In the genomic region with DNA sequence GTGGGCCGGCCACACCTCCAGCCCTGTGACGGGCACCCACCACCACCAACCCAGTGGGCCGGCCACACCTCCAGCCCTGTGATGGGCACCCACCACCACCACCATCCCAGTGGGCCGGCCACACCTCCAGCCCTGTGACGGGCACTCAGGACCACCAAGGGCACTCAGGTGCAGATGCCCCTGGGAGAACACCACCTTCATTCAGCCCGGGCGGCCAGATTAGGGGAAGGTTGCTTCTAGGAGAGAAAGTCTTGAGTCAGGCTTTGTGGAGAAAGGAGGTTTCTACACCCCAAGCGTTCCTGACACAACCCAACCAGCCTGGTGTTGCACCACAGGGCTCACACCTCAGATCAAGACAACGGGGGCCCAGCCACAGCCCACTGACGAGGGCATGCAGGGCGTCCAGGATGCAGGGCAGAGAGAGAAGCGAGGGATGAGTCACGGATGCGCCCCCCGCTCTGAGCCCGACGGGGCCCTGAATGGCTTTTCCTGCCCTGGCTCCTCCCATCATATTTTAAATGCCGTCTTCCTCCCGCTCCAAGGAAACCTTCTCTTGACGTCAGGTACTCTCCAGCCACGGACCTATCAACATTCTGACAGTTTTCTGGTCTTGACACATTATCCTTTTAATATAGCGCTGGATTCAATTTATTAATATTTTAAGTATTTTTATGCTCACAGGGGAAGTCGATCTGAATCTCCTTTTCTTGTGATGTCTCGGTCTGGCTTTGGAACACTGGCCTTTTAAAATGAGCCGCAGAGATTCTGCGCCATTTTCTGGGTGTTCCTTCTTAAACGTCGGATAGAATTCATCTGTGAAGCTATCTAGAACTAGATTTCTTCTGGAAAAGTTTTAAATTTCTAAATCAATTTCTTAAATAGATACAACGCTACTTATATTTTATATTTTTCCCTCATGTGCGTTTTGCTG, we compare ENCODE assay signal across 1 cellular context.
A peak's percentile ranks its signal among the peaks of the same experiment; 100 is the strongest.
TF ChIP-seq lines count a peak whose summit lies in the region.

No MANE protein-coding gene starts in this region.

TF ChIP-seq in K562, 482 proteins besides CTCF, POLR2A, EP300 and RAD21 (continued from another document and continues in another):
- TF ChIP-seq, protein P1, sequence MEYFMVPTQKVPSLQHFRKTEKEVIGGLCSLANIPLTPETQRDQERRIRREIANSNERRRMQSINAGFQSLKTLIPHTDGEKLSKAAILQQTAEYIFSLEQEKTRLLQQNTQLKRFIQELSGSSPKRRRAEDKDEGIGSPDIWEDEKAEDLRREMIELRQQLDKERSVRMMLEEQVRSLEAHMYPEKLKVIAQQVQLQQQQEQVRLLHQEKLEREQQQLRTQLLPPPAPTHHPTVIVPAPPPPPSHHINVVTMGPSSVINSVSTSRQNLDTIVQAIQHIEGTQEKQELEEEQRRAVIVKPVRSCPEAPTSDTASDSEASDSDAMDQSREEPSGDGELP (CRISPR knock-in tag; IDR thresholded peaks at IDR 0.05; ENCODE audit: borderline replicate concordance) = peak; percentile 58
- TF ChIP-seq, protein P2, sequence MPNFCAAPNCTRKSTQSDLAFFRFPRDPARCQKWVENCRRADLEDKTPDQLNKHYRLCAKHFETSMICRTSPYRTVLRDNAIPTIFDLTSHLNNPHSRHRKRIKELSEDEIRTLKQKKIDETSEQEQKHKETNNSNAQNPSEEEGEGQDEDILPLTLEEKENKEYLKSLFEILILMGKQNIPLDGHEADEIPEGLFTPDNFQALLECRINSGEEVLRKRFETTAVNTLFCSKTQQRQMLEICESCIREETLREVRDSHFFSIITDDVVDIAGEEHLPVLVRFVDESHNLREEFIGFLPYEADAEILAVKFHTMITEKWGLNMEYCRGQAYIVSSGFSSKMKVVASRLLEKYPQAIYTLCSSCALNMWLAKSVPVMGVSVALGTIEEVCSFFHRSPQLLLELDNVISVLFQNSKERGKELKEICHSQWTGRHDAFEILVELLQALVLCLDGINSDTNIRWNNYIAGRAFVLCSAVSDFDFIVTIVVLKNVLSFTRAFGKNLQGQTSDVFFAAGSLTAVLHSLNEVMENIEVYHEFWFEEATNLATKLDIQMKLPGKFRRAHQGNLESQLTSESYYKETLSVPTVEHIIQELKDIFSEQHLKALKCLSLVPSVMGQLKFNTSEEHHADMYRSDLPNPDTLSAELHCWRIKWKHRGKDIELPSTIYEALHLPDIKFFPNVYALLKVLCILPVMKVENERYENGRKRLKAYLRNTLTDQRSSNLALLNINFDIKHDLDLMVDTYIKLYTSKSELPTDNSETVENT (CRISPR knock-in tag; IDR thresholded peaks at IDR 0.05) = peak; percentile 78; the same call in 1 of the 2 replicates
- peak in 1 of 3 experiments; percentile 81 for TF ChIP-seq YY1 (IDR thresholded peaks at IDR 0.05; ENCODE audit: borderline replicate concordance in 1 of 3, control insufficient read depth in 1 of 3, extremely low read depth in 1 of 3, insufficient read depth in 3 of 3, insufficient read length in 1 of 3, insufficient replicate concordance in 2 of 3, low read depth in 1 of 3, low read length in 2 of 3)
- peak; percentile 59 for TF ChIP-seq GABPA (tag; conservative IDR thresholded peaks at IDR 0.05; ENCODE audit: low read depth)
- no peak for TF ChIP-seq PRMT5 (CRISPR knock-in tag; IDR thresholded peaks at IDR 0.05)
- TF ChIP-seq PKNOX1 (IDR thresholded peaks at IDR 0.05) = peak; percentile 98
- peak; percentile 98 for TF ChIP-seq SP1 (CRISPR knock-in tag; IDR thresholded peaks at IDR 0.05)
- no peak for TF ChIP-seq EZH2 (IDR thresholded peaks at IDR 0.05; ENCODE audit: borderline replicate concordance, low read depth, low read length)
- peak; percentile 80; the same call in 1 of the 2 replicates for TF ChIP-seq E2F4 (CRISPR knock-in tag; IDR thresholded peaks at IDR 0.05; ENCODE audit: low read depth)
- TF ChIP-seq, protein P3, sequence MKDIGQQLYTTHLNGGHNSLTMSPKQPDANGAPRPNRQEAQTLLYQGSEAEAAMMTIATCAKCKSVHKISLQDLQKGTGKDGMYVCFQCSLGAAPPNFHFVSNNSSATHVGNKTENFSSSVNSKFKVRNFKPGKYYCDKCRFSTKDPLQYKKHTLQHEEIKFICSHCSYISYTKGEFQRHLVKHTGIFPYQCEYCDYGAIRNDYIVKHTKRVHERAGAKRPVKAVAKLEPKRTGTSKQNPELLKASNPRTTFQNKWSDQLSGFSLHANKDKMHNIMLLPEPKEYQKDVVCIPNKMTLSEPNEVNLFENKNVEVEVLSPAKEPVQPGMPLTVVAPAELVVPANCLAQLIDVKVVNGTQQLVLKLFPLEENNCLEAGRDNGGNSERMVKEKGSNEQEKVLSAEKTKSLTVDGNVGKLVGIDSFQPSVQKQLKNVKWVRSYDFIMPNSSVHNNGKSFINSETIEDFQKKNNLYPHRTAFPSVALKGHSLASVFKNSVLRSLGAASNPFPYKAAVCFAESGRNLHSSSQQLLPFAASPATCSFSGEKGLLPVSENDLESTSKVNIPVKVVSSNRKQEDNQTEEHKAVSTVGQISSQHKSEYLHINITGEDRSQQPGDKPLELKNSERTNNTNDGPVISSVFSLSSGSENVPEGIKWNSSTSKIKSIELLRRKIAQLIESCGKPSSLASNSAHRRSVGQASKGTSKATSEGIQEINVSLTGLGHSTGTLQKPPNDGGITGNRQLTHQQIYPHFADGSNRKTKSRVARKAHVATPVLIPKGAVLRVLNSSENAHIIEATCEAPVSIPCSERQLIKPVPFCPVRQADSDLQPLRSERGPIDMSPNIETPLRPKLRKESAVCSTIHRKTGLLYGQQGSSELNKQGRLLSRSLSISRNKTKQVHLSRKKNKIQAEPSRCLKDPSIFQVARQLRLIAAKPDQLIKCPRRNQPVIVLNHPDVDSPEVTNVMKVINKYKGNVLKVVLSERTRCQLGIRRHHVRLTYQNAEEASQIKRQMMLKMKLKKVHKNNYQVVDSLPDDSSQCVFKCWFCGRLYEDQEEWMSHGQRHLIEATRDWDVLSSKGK (CRISPR knock-in tag; IDR thresholded peaks at IDR 0.05) = no peak
- TF ChIP-seq CEBPB (tag; IDR thresholded peaks at IDR 0.05) = peak; percentile 94
- TF ChIP-seq, protein P4, sequence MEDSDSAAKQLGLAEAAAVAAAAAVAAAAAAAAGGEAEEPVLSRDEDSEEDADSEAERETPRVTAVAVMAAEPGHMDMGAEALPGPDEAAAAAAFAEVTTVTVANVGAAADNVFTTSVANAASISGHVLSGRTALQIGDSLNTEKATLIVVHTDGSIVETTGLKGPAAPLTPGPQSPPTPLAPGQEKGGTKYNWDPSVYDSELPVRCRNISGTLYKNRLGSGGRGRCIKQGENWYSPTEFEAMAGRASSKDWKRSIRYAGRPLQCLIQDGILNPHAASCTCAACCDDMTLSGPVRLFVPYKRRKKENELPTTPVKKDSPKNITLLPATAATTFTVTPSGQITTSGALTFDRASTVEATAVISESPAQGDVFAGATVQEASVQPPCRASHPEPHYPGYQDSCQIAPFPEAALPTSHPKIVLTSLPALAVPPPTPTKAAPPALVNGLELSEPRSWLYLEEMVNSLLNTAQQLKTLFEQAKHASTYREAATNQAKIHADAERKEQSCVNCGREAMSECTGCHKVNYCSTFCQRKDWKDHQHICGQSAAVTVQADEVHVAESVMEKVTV (CRISPR knock-in tag; IDR thresholded peaks at IDR 0.05) = no peak
- TF ChIP-seq CREB1 (IDR thresholded peaks at IDR 0.05) = no peak; the same call in 1 of the 2 replicates
- peak; percentile 87 for TF ChIP-seq CREB1 (CRISPR knock-in tag; IDR thresholded peaks at IDR 0.05)
- peak; percentile 94; the same call in 1 of the 2 replicates for TF ChIP-seq ARID3A (IDR thresholded peaks at IDR 0.05; ENCODE audit: borderline replicate concordance, low read depth, low read length)
- 0 out of 2 replicates have a peak, but pooled peaks have one; percentile 24 for TF ChIP-seq ZNF589 (CRISPR knock-in tag; IDR thresholded peaks at IDR 0.05; ENCODE audit: low read depth)
- peak; percentile 72; the same call in 1 of the 2 replicates for TF ChIP-seq DPF2 (IDR thresholded peaks at IDR 0.05)
- peak; percentile 97 for TF ChIP-seq RBM25 (IDR thresholded peaks at IDR 0.05; ENCODE audit: low read depth, low read length, severe bottlenecking)
- peak; percentile 71; the same call in 1 of the 2 replicates for TF ChIP-seq CEBPG (CRISPR knock-in tag; IDR thresholded peaks at IDR 0.05)
- TF ChIP-seq CEBPG (tag; conservative IDR thresholded peaks at IDR 0.05 in 1 of 2, IDR thresholded peaks at IDR 0.05 in 1 of 2) = peak in 1 of 2 experiments; percentile 94; a peak in 3 of 4 replicates
- 0 out of 2 replicates have a peak, but pooled peaks have one; percentile 14 for TF ChIP-seq MYC (IDR thresholded peaks at IDR 0.05; ENCODE audit: low read depth, low read length)
- no peak for TF ChIP-seq MYC (CRISPR knock-in tag; IDR thresholded peaks at IDR 0.05; ENCODE audit: borderline replicate concordance, low read depth)
- TF ChIP-seq NFRKB (IDR thresholded peaks at IDR 0.05; ENCODE audit: low read depth) = 0 out of 2 replicates have a peak, but pooled peaks have one; percentile 17
- no peak for TF ChIP-seq SAFB2 (IDR thresholded peaks at IDR 0.05; ENCODE audit: borderline replicate concordance, low read depth, low read length, severe bottlenecking)
- no peak for TF ChIP-seq ID3 (CRISPR knock-in tag; IDR thresholded peaks at IDR 0.05)
- TF ChIP-seq ID3 (tag; IDR thresholded peaks at IDR 0.05) = peak; percentile 50; the same call in 1 of the 2 replicates
- no peak for TF ChIP-seq CREB3 (tag; conservative IDR thresholded peaks at IDR 0.05; ENCODE audit: low read depth)
- peak; percentile 48; the same call in 1 of the 2 replicates for TF ChIP-seq CXXC5 (CRISPR knock-in tag; IDR thresholded peaks at IDR 0.05)
- peak; percentile 40; the same call in 1 of the 2 replicates for TF ChIP-seq ZBTB2 (IDR thresholded peaks at IDR 0.05)
- TF ChIP-seq MEIS2 (IDR thresholded peaks at IDR 0.05; ENCODE audit: partially characterized antibody) = peak; percentile 38
